In genomic region chr2:111116843-111117665, GRCh38 we compare ENCODE assay signal across 8 cellular contexts. TPM values are rescaled to one million over a fixed set of nuclear protein-coding genes. Genes with fewer than 3 reads are reported as not detected.
A peak's percentile ranks its signal among the peaks of the same experiment; 100 is the strongest.
DNase-seq lines count a peak whose midpoint lies in the region; ATAC-seq and TF ChIP-seq lines count a peak whose summit lies in the region.

No MANE protein-coding gene starts in this region.

- no peaks in the 10 kb centered on the region for H3K4me1 ChIP-seq in BE2C

- H3K27me3 ChIP-seq in BE2C: no peaks in the 10 kb centered on the region

- no peaks in the 10 kb centered on the region for H3K9me3 ChIP-seq in BE2C

- ATAC-seq in HG03095 (IDR thresholded peaks at IDR 0.05; ENCODE audit: unreplicated experiment): no peak

- H3K36me3 ChIP-seq in BE2C: no peaks in the 10 kb centered on the region

- peak; percentile 69 for DNase-seq in BE2C
- peak; percentile 68 for DNase-seq in HCEC 1CT
- DNase-seq in NCI-H510A (lab: John Stamatoyannopoulos, UW): peak; percentile 86
- peak; percentile 66 to 69 for DNase-seq in activated CD4-positive, alpha-beta T cell treated with anti-CD3 and anti-CD28 coated beads for 4 hours
- peak; percentile 17 for DNase-seq in cortex of kidney (lab: John Stamatoyannopoulos, UW)
- peak; percentile 95 for DNase-seq in left kidney (ENCODE audit: low read depth, low spot score)
- peak; percentile 65 to 75 for DNase-seq in stimulated activated CD4-positive, alpha-beta T cell treated with anti-CD3 and anti-CD28 coated beads, Interleukin-15, amount 100 ng/mL, for 48 hours (ENCODE audit: low read depth in 2 of 2)

- peak overlapping the region; percentile 53 for H3K4me3 ChIP-seq in BE2C (ENCODE audit: low read depth, low read length)

- peak; percentile 80 for TF ChIP-seq CTCF in BE2C (IDR thresholded peaks at IDR 0.05; ENCODE audit: low read depth, low read length)

RNA-seq across cellular contexts. Expression of gene BCL2L11, which starts 3.7 kb away (rescaled TPM):
- polyA plus RNA-seq in BE2C (2012; ENCODE audit: insufficient read depth, insufficient read length, low read depth): 9.3 TPM

Comparison
In these comparisons a context has a peak if more than half of its experiments do, and no peak if none do; other contexts are left out.
1. DNase-seq: peak in every context shown above with its lines; median percentile 95 in left kidney; 86 in NCI-H510A; 70 in stimulated activated CD4-positive, alpha-beta T cell treated with anti-CD3 and anti-CD28 coated beads, Interleukin-15, amount 100 ng/mL, for 48 hours; 69 in BE2C; 68 in HCEC 1CT; 68 in activated CD4-positive, alpha-beta T cell treated with anti-CD3 and anti-CD28 coated beads for 4 hours; 17 in cortex of kidney.